In genomic region chr14:103031956-103032355, GRCh38 we compare ENCODE assay signal across 11 cellular contexts. TPM values are rescaled to one million over a fixed set of nuclear protein-coding genes. Genes with fewer than 3 reads are reported as not detected.
DNase-seq lines count a peak whose midpoint lies in the region; ATAC-seq and TF ChIP-seq lines count a peak whose summit lies in the region.
"Had no signal": no experiment of that assay in that cellular context is flagged by ENCODE, and none has a peak within 500 bp of the region (broad histone marks: within the 10 kb centered on the region; RNA-seq: fewer than 3 reads in every experiment).

No MANE protein-coding gene starts in this region.

- no peaks in the 10 kb centered on the region for H3K9me3 Mint-ChIP-seq in chondrocyte (ENCODE audit: low read depth)
- H3K9me3 Mint-ChIP-seq in neural progenitor cell = peaks cover 8% of the 10 kb centered on the region
- H3K9me3 Mint-ChIP-seq in stimulated activated naive CD8-positive, alpha-beta T cell treated with anti-CD3 and anti-CD28 coated beads, Interleukin-15, amount 100 ng/mL, for 72 hours = no peaks in the 10 kb centered on the region
- H3K9me3 Mint-ChIP-seq: activated naive CD4-positive, alpha-beta T cell treated with anti-CD3 and anti-CD28 coated beads for 36 hours had no signal

- H3F3A ChIP-seq in neural progenitor cell (ENCODE audit: low read depth) = no peaks in the 10 kb centered on the region

- no peaks in the 10 kb centered on the region for H3K4me1 ChIP-seq in neural progenitor cell

- peaks cover 12% of the 10 kb centered on the region for H4K20me1 ChIP-seq in neural progenitor cell (ENCODE audit: low read depth)

- H3K36me3 Mint-ChIP-seq in chondrocyte (ENCODE audit: low read depth) (no peaks in the 10 kb centered on the region), neural progenitor cell (peaks cover 10% of the 10 kb centered on the region)

- H3K9ac ChIP-seq in neural progenitor cell = no peak overlapping the region

- no peak overlapping the region for H2AFZ ChIP-seq in neural progenitor cell (replicated peaks)

- H3K4me3 ChIP-seq in neural progenitor cell = no peak overlapping the region

- no peak for ATAC-seq in stimulated activated naive CD8-positive, alpha-beta T cell treated with anti-CD3 and anti-CD28 coated beads, Interleukin-15, amount 100 ng/mL, for 72 hours

- intact Hi-C loops in posterior vena cava (cut with DNase I) = no loop called here

- DNase-seq in ELF-1 (ENCODE audit: low read depth, low spot score) (peak; percentile 27), NCI-H146 treated with DMSO at 0.1 percent for 48 hours (lab: John Stamatoyannopoulos, UW; ENCODE audit: unreplicated experiment) (peak; percentile 69), chondrocyte (ENCODE audit: low spot score) (no peak), neural progenitor cell (ENCODE audit: low spot score) (peak; percentile 33), kidney glomerular epithelial cell (lab: John Stamatoyannopoulos, UW) (no peak), ecto neural progenitor cell (ENCODE audit: low spot score) (no peak), posterior vena cava (ENCODE audit: low spot score) (no peak)
- DNase-seq in stimulated activated naive CD8-positive, alpha-beta T cell treated with anti-CD3 and anti-CD28 coated beads, Interleukin-15, amount 100 ng/mL, for 72 hours = no peak
- DNase-seq: activated naive CD4-positive, alpha-beta T cell treated with anti-CD3 and anti-CD28 coated beads for 36 hours; occipital lobe had no signal

- no peak overlapping the region for H3K4me3 Mint-ChIP-seq in chondrocyte (ENCODE audit: unreplicated experiment)
- H3K4me3 Mint-ChIP-seq in neural progenitor cell = no peak overlapping the region
- no peak overlapping the region for H3K4me3 Mint-ChIP-seq in stimulated activated naive CD8-positive, alpha-beta T cell treated with anti-CD3 and anti-CD28 coated beads, Interleukin-15, amount 100 ng/mL, for 72 hours
- H3K4me3 Mint-ChIP-seq: activated naive CD4-positive, alpha-beta T cell treated with anti-CD3 and anti-CD28 coated beads for 36 hours had no signal

- no peak overlapping the region for H3K27ac ChIP-seq in neural progenitor cell

- H3K4me2 ChIP-seq in neural progenitor cell = no peak overlapping the region

- peak overlapping the region; percentile 12 for H3K27ac Mint-ChIP-seq in chondrocyte (ENCODE audit: unreplicated experiment)
- no peak overlapping the region for H3K27ac Mint-ChIP-seq in neural progenitor cell
- no peak overlapping the region for H3K27ac Mint-ChIP-seq in stimulated activated naive CD8-positive, alpha-beta T cell treated with anti-CD3 and anti-CD28 coated beads, Interleukin-15, amount 100 ng/mL, for 72 hours
- H3K27ac Mint-ChIP-seq: activated naive CD4-positive, alpha-beta T cell treated with anti-CD3 and anti-CD28 coated beads for 36 hours had no signal

- TF ChIP-seq CTCF in chondrocyte (IDR thresholded peaks at IDR 0.05) = peak; percentile 46
- peak; percentile 11 for TF ChIP-seq CTCF in neural progenitor cell (IDR thresholded peaks at IDR 0.05)

- H3K4me1 Mint-ChIP-seq in chondrocyte (ENCODE audit: low read depth) = peaks cover 26% of the 10 kb centered on the region
- H3K4me1 Mint-ChIP-seq in neural progenitor cell = peaks cover 2% of the 10 kb centered on the region
- H3K4me1 Mint-ChIP-seq in stimulated activated naive CD8-positive, alpha-beta T cell treated with anti-CD3 and anti-CD28 coated beads, Interleukin-15, amount 100 ng/mL, for 72 hours = no peaks in the 10 kb centered on the region

- H3K27me3 ChIP-seq in neural progenitor cell = no peaks in the 10 kb centered on the region

- no peaks in the 10 kb centered on the region for H3K9me3 ChIP-seq in neural progenitor cell (ENCODE audit: low read depth)

- H3K36me3 ChIP-seq in neural progenitor cell = peaks cover 2% of the 10 kb centered on the region

- H3K79me2 ChIP-seq in neural progenitor cell (ENCODE audit: low read depth) = peaks cover 95% of the 10 kb centered on the region

- no peaks in the 10 kb centered on the region for H3K27me3 Mint-ChIP-seq in chondrocyte (ENCODE audit: low read depth)
- peaks cover 3% of the 10 kb centered on the region for H3K27me3 Mint-ChIP-seq in neural progenitor cell (ENCODE audit: insufficient read depth, low read depth)
- H3K27me3 Mint-ChIP-seq in stimulated activated naive CD8-positive, alpha-beta T cell treated with anti-CD3 and anti-CD28 coated beads, Interleukin-15, amount 100 ng/mL, for 72 hours = no peaks in the 10 kb centered on the region

RNA-seq across cellular contexts. Expression of gene CDC42BPB, which starts 25.4 kb away (rescaled TPM):
- total RNA-seq in chondrocyte = 106 to 113 TPM (median 107 TPM) in 3 replicates
- 48.2 and 78.7 TPM in 2 replicates for total RNA-seq in neural progenitor cell (ENCODE audit: low replicate concordance)
- total RNA-seq in posterior vena cava = 10 to 100 TPM; 81.1 to 89.3 TPM

RNA-seq across cellular contexts. Expression of gene LBHD2, which starts 52.1 kb away (rescaled TPM):
- not detected in 3 replicates for total RNA-seq in chondrocyte
- total RNA-seq in neural progenitor cell (ENCODE audit: low replicate concordance) = not detected in 2 replicates
- not detected for total RNA-seq in posterior vena cava
- total RNA-seq: activated naive CD4-positive, alpha-beta T cell treated with anti-CD3 and anti-CD28 coated beads for 36 hours; NCI-H460; occipital lobe had no signal

Comparison
In these comparisons a context has a peak if more than half of its experiments do, and no peak if none do; other contexts are left out.
1. DNase-seq: peak in ELF-1 (single experiment), NCI-H146 treated with DMSO at 0.1 percent for 48 hours (single experiment) and neural progenitor cell (single experiment); none in chondrocyte (single experiment), kidney glomerular epithelial cell (single experiment), ecto neural progenitor cell (single experiment), posterior vena cava (single experiment) and stimulated activated naive CD8-positive, alpha-beta T cell treated with anti-CD3 and anti-CD28 coated beads, Interleukin-15, amount 100 ng/mL, for 72 hours (0 of 2).